ENCODE assay signal across 1 cellular context in genomic region chr1:54927475-54928240, GRCh38.
TF ChIP-seq lines count a peak whose summit lies in the region.

No MANE protein-coding gene starts in this region.

TF ChIP-seq in SK-N-SH treated with all-trans-retinoic acid at 6 μM for 48 hours, 23 proteins besides CTCF, POLR2A, EP300 and RAD21 (continued from another document):
- TF ChIP-seq ARNTL (CRISPR knock-in tag; IDR thresholded peaks at IDR 0.05; ENCODE audit: borderline replicate concordance, low read depth) (no peak), ZNF70 (CRISPR knock-in tag; IDR thresholded peaks at IDR 0.05) (no peak), ZC3H10 (CRISPR knock-in tag; IDR thresholded peaks at IDR 0.05) (no peak), OSR1 (CRISPR knock-in tag; IDR thresholded peaks at IDR 0.05) (no peak), CSDC2 (CRISPR knock-in tag; IDR thresholded peaks at IDR 0.05) (no peak)
- TF ChIP-seq, protein P1, sequence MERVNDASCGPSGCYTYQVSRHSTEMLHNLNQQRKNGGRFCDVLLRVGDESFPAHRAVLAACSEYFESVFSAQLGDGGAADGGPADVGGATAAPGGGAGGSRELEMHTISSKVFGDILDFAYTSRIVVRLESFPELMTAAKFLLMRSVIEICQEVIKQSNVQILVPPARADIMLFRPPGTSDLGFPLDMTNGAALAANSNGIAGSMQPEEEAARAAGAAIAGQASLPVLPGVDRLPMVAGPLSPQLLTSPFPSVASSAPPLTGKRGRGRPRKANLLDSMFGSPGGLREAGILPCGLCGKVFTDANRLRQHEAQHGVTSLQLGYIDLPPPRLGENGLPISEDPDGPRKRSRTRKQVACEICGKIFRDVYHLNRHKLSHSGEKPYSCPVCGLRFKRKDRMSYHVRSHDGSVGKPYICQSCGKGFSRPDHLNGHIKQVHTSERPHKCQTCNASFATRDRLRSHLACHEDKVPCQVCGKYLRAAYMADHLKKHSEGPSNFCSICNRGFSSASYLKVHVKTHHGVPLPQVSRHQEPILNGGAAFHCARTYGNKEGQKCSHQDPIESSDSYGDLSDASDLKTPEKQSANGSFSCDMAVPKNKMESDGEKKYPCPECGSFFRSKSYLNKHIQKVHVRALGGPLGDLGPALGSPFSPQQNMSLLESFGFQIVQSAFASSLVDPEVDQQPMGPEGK (CRISPR knock-in tag; IDR thresholded peaks at IDR 0.05; ENCODE audit: borderline replicate concordance), result no peak
